Comparison of ENCODE assay signal across 19 cellular contexts in genomic region chr1:240998024-240998423, GRCh38.
DNase-seq lines count a peak whose midpoint lies in the region; ATAC-seq and TF ChIP-seq lines count a peak whose summit lies in the region.
"Had no signal": no experiment of that assay in that cellular context is flagged by ENCODE, and none has a peak within 500 bp of the region (broad histone marks: within the 10 kb centered on the region; RNA-seq: fewer than 3 reads in every experiment).

No MANE protein-coding gene starts in this region.

- no peak for TF ChIP-seq CTCF in WI38 (IDR thresholded peaks at IDR 0.05; ENCODE audit: low read depth, low read length)

- no peak for ATAC-seq in HG03280 (IDR thresholded peaks at IDR 0.05; ENCODE audit: unreplicated experiment)
- no peak for ATAC-seq in GM19463 (IDR thresholded peaks at IDR 0.05; ENCODE audit: unreplicated experiment)
- ATAC-seq: activated naive CD4-positive, alpha-beta T cell treated with anti-CD3 and anti-CD28 coated beads, Interleukin-2, amount 50 U/mL, for 72 hours; activated T-cell treated with anti-CD3 and anti-CD28 coated beads, Interleukin-2, amount 50 U/mL, for 4 hours; body of pancreas; heart left ventricle had no signal

- H3K4me3 ChIP-seq in WI38 (ENCODE audit: low read depth, low read length) = peak overlapping the region; percentile 14; the same call in 1 of the 2 replicates
- H3K4me3 ChIP-seq: body of pancreas, heart left ventricle had no signal

- DNase-seq in NCI-H2107 treated with DMSO at 0.1 percent for 48 hours (lab: John Stamatoyannopoulos, UW; ENCODE audit: unreplicated experiment) = peak; percentile 13
- no peak for DNase-seq in NCI-H2107 (lab: John Stamatoyannopoulos, UW)
- DNase-seq in iris pigment epithelial cell (ENCODE audit: low read depth) = peak; percentile 14
- no peak for DNase-seq in GDM1 (lab: John Stamatoyannopoulos, UW)
- no peak for DNase-seq in hypothalamus (lab: John Stamatoyannopoulos, UW)
- DNase-seq: 8988T; activated CD8-positive, alpha-beta memory T cell treated with anti-CD3 and anti-CD28 coated beads for 24 hours; activated T-cell treated with anti-CD3 and anti-CD28 coated beads, Interleukin-2, amount 50 U/mL, for 4 hours; body of pancreas; endodermal cell; heart left ventricle; NCI-H1417 treated with DMSO at 0.1 percent for 48 hours; NCI-H524; small intestine; stimulated activated CD4-positive, alpha-beta T cell treated with anti-CD3 and anti-CD28 coated beads, Interleukin-2, amount 100 ng/mL, for 48 hours had no signal

Comparison
In these comparisons a context has a peak if more than half of its experiments do, and no peak if none do; other contexts are left out.
1. DNase-seq: peak in NCI-H2107 treated with DMSO at 0.1 percent for 48 hours (single experiment) and iris pigment epithelial cell (single experiment); none in NCI-H2107 (single experiment), GDM1 (single experiment) and hypothalamus (0 of 51).